In the genomic region with DNA sequence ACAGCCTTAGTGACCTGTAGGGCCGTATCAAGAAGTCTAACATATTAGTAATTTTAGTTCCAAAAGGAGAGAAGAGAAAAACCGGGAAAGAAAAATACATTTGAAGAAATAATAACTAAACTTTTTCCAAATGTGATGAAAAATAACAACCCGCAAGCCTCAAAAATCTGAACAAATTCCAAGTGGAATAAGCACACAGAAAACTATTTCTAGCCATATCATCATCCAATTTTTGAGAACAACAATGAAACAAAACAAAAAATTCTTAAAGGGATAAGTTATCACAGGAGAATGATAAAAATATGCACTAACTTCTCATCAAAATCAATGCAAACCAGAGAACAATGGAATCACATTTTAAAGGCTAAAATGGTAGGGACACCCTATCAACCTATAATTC, we compare ENCODE assay signal across 16 cellular contexts.
DNase-seq lines count a peak whose midpoint lies in the region; ATAC-seq and TF ChIP-seq lines count a peak whose summit lies in the region.
"Had no signal": no experiment of that assay in that cellular context is flagged by ENCODE, and none has a peak within 500 bp of the region (broad histone marks: within the 10 kb centered on the region; RNA-seq: fewer than 3 reads in every experiment).

No MANE protein-coding gene starts in this region.

- H3K4me1 Mint-ChIP-seq in osteocyte (ENCODE audit: unreplicated experiment) (peaks cover 44% of the 10 kb centered on the region), HFFc6 (ENCODE audit: low read depth) (peaks cover 45% of the 10 kb centered on the region)
- H3K4me1 Mint-ChIP-seq: CD14-positive monocyte had no signal

- H3K36me3 Mint-ChIP-seq in osteocyte (ENCODE audit: unreplicated experiment) (peaks cover 4% of the 10 kb centered on the region), HFFc6 (ENCODE audit: low read depth) (peaks cover 7% of the 10 kb centered on the region)
- H3K36me3 Mint-ChIP-seq: CD14-positive monocyte; CD8-positive, alpha-beta T cell had no signal

- H3K27me3 Mint-ChIP-seq in osteocyte (ENCODE audit: unreplicated experiment) (no peaks in the 10 kb centered on the region), HFFc6 (ENCODE audit: insufficient read depth) (no peaks in the 10 kb centered on the region)

- peaks cover 9% of the 10 kb centered on the region for H3K9me3 Mint-ChIP-seq in osteocyte (ENCODE audit: unreplicated experiment)
- peaks cover 12% of the 10 kb centered on the region for H3K9me3 Mint-ChIP-seq in HFFc6

- H3K27ac Mint-ChIP-seq in osteocyte (ENCODE audit: unreplicated experiment) (peak overlapping the region; percentile 89), HFFc6 (no peak overlapping the region)
- H3K27ac Mint-ChIP-seq: CD14-positive monocyte; CD8-positive, alpha-beta T cell had no signal

- H3K9me3 ChIP-seq in adipocyte (ENCODE audit: control insufficient read depth, low read length), result peaks cover 10% of the 10 kb centered on the region
- H3K9me3 ChIP-seq: BE2C had no signal

- H3K4me3 ChIP-seq in AG10803 (ENCODE audit: low read length), result no peak overlapping the region
- no peak overlapping the region for H3K4me3 ChIP-seq in adipocyte (ENCODE audit: low read length)

- H3K27me3 ChIP-seq in adipocyte (replicated peaks; ENCODE audit: control insufficient read depth, insufficient read depth, low read length), result no peaks in the 10 kb centered on the region
- H3K27me3 ChIP-seq: BE2C had no signal

- TF ChIP-seq CTCF in AG10803 (conservative IDR thresholded peaks at IDR 0.05; ENCODE audit: low read length) (no peak), osteocyte (IDR thresholded peaks at IDR 0.05) (no peak), HFFc6 (IDR thresholded peaks at IDR 0.05) (no peak)

- peak overlapping the region; percentile 30 for H3K9ac ChIP-seq in adipocyte (ENCODE audit: low read length)

- no peak overlapping the region for H3K4me3 Mint-ChIP-seq in osteocyte (ENCODE audit: unreplicated experiment)
- H3K4me3 Mint-ChIP-seq in HFFc6, result no peak overlapping the region
- H3K4me3 Mint-ChIP-seq: CD14-positive monocyte; CD8-positive, alpha-beta T cell had no signal

- no peaks in the 10 kb centered on the region for H3K36me3 ChIP-seq in adipocyte (ENCODE audit: control insufficient read depth, insufficient read depth, low read length, severe bottlenecking)
- H3K36me3 ChIP-seq: BE2C had no signal

- H3K4me1 ChIP-seq in adipocyte (ENCODE audit: control insufficient read depth, insufficient read depth, low read length), result peaks cover 27% of the 10 kb centered on the region
- H3K4me1 ChIP-seq: BE2C had no signal

- ATAC-seq in GM21723 (IDR thresholded peaks at IDR 0.05; ENCODE audit: unreplicated experiment), result no peak
- ATAC-seq: CD8-positive, alpha-beta T cell; HCT116 had no signal

- peak; percentile 72 for DNase-seq in AG10803 (ENCODE audit: low read depth)
- no peak for DNase-seq in adipocyte (ENCODE audit: low read depth)
- DNase-seq in fibroblast of gingiva (ENCODE audit: low read depth), result peak; percentile 2
- no peak for DNase-seq in osteocyte (ENCODE audit: extremely low spot score, unreplicated experiment)
- DNase-seq in effector CD8-positive, alpha-beta T cell (lab: John Stamatoyannopoulos, UW), result no peak
- DNase-seq in HFFc6, result no peak
- no peak for DNase-seq in SW 1271 (lab: John Stamatoyannopoulos, UW)
- DNase-seq: 8988T; BE2C; CD8-positive, alpha-beta T cell; COR-L47; DND-41; GDM1 had no signal

Comparison
In these comparisons a context has a peak if more than half of its experiments do, and no peak if none do; other contexts are left out.
1. DNase-seq: peak in AG10803 (single experiment) and fibroblast of gingiva (single experiment); none in adipocyte (single experiment), osteocyte (single experiment), effector CD8-positive, alpha-beta T cell (single experiment), HFFc6 (single experiment) and SW 1271 (0 of 2).